In the genomic region with DNA sequence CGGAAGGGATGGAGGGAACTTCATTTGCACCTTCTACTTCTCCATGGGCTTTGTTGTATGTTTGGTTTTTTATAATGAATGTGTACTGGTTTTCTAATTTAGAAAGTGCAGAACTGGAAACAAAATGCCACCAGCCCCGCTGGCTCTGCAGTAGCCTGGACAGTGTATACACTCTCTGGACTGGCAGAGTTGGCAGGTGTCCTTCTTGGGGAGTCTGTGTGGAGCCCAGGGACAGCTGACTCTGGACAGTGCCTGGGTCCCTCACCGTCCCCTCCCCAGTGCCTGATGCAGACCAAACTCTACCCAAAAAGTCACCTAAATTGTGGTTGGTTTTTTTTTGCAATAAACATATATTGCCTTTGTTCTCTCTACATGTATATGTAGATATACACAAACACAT, we compare ENCODE assay signal across 29 cellular contexts.
"Had no signal": no experiment of that assay in that cellular context is flagged by ENCODE, and none has a peak within 500 bp of the region (broad histone marks: within the 10 kb centered on the region; RNA-seq: fewer than 3 reads in every experiment).

No MANE protein-coding gene starts in this region.

- H3K4me3 ChIP-seq: ascending aorta, breast epithelium, cardiac muscle cell, esophagus squamous epithelium, gastroesophageal sphincter had no signal

- DNase-seq: activated CD4-positive, alpha-beta memory T cell treated with anti-CD3 and anti-CD28 coated beads, Interleukin-2, amount 10 ng/mL, durations not matched to agents 7 days and 5 days; activated CD4-positive, alpha-beta T cell treated with anti-CD3 and anti-CD28 coated beads for 36 hours; activated CD4-positive, alpha-beta T cell treated with anti-CD3 and anti-CD28 coated beads, Interleukin-2, amount 10 ng/mL, durations not matched to agents 24 days and 14 days; activated CD4-positive, CD25-positive, alpha-beta regulatory T cell; activated CD4-positive, CD25-positive, alpha-beta regulatory T cell treated with anti-CD3 and anti-CD28 coated beads, Interleukin-2, amount 50 U/mL, for 72 hours; activated CD8-positive, alpha-beta memory T cell treated with anti-CD3 and anti-CD28 coated beads, Interleukin-2, amount 50 U/mL, for 48 hours; activated gamma-delta T cell; activated naive CD4-positive, alpha-beta T cell; activated naive CD4-positive, alpha-beta T cell treated with anti-CD3 and anti-CD28 coated beads, Interleukin-2, amount 10 ng/mL, durations not matched to agents 7 days and 5 days; activated naive CD8-positive, alpha-beta T cell treated with anti-CD3 and anti-CD28 coated beads, Interleukin-2, amount 10 ng/mL, durations not matched to agents 7 days and 5 days; activated T-cell treated with anti-CD3 and anti-CD28 coated beads for 4 hours; activated T-cell treated with anti-CD3 and anti-CD28 coated beads, Interleukin-2, amount 50 U/mL, for 24 hours; activated T-cell treated with anti-CD3 and anti-CD28 coated beads, Interleukin-2, amount 50 U/mL, for 72 hours; cortex of kidney; dermis blood vessel endothelial cell; effector CD4-positive, alpha-beta T cell; effector memory CD8-positive, alpha-beta T cell; esophagus squamous epithelium; foreskin melanocyte; head of caudate nucleus; hippocampal formation; T-helper 17 cell; T1000 had no signal

- H3K27ac ChIP-seq: ascending aorta, breast epithelium, cardiac muscle cell, epithelial cell of prostate, esophagus squamous epithelium, gastroesophageal sphincter had no signal

- ATAC-seq: activated CD4-positive, alpha-beta T cell treated with anti-CD3 and anti-CD28 coated beads for 36 hours; activated naive CD4-positive, alpha-beta T cell treated with anti-CD3 and anti-CD28 coated beads, Interleukin-2, amount 50 U/mL, for 72 hours; activated T-cell treated with anti-CD3 and anti-CD28 coated beads, Interleukin-2, amount 50 U/mL, for 72 hours; effector memory CD8-positive, alpha-beta T cell; gastroesophageal sphincter; T-helper 17 cell had no signal
